In the genomic region with DNA sequence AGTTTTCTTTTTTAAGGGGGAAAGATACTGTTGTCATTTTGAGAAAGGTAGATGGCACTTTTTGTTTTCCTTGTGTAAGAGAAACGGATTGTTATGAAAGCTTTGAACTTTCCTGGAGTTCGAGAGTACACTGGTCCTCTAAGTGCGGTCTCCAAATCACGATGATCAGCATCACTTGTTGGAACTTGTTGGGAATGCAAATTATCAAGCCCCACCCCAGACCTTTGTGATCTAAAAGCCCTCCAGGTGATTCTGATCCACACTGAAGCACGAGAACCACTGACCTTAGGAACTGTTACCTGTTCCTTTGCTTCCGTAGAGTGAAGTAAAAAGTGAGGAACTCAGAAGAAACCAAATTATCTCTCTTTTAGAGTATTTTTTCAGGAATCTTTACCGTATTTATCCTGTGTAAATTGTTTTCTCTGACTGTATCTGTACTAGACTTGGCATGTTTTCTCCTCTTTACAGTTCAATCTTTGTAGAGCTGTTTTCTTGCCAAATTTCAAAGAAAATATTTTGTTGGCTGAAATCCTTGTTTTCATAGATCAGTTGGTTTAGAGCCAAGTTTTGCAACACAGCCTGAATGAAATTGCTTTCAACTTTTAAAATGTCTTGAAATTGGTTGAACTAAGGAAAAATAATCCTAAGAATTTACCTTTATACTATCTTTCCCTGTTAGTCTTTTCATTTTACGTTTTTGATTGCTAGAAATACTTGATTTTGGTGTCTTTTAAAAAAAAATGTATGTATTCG, we compare ENCODE assay signal across 8 cellular contexts. TPM values are rescaled to one million over a fixed set of nuclear protein-coding genes. Genes with fewer than 3 reads are reported as not detected.
DNase-seq lines count a peak whose midpoint lies in the region; ATAC-seq and TF ChIP-seq lines count a peak whose summit lies in the region.

No MANE protein-coding gene starts in this region.

- H3K18ac ChIP-seq in mesendoderm (ENCODE audit: low read length), result no peak overlapping the region

- H3K9ac ChIP-seq in mammary epithelial cell (ENCODE audit: insufficient read depth, low read length) (peak overlapping the region; percentile 81), mesendoderm (ENCODE audit: low read length) (no peak overlapping the region)

- BruUV-seq in mammary epithelial cell (replicated peaks; lab: Mats Ljungman, UMichigan), result TSS peak; percentile 11

- H2BK15ac ChIP-seq in mesendoderm (replicated peaks; ENCODE audit: low read depth), result no peak overlapping the region

- H2BK120ac ChIP-seq in mesendoderm (ENCODE audit: low read depth, low read length), result no peak overlapping the region

- H3K9me3 ChIP-seq in MG63, result no peaks in the 10 kb centered on the region
- no peaks in the 10 kb centered on the region for H3K9me3 ChIP-seq in mammary epithelial cell (replicated peaks; ENCODE audit: insufficient read depth, low read length)

- H3K27ac ChIP-seq in mammary epithelial cell (ENCODE audit: insufficient read depth, low read depth, low read length) (peak overlapping the region; percentile 95), mesendoderm (ENCODE audit: low read depth, low read length) (no peak overlapping the region)

- intact Hi-C loops in mammary epithelial cell (cut with micrococcal nuclease), result no loop called here

- peaks cover 3% of the 10 kb centered on the region for H3K79me1 ChIP-seq in mesendoderm (ENCODE audit: low read length)

- WGBS in mammary epithelial cell (ENCODE audit: low coverage, missing lambda C conversion rate), result 12% methylated on average over 9 of the region's 9 CpGs
- 100% methylated on average over 1 of the region's 9 CpGs for WGBS in mesendoderm (ENCODE audit: extremely low coverage, insufficient coverage, low lambda C conversion rate)

- H3K36me3 ChIP-seq in BJ (ENCODE audit: control insufficient read depth, insufficient read depth, low read length) (peaks cover 6% of the 10 kb centered on the region), MG63 (peaks cover 27% of the 10 kb centered on the region), mammary epithelial cell (ENCODE audit: insufficient read depth, low read length) (peaks cover 10% of the 10 kb centered on the region), mesendoderm (ENCODE audit: control insufficient read depth, insufficient read depth, low read length) (no peaks in the 10 kb centered on the region)

- H4K5ac ChIP-seq in mesendoderm (ENCODE audit: low read length), result no peak overlapping the region

- H3K4me1 ChIP-seq in mammary epithelial cell (ENCODE audit: insufficient read depth, low read length), result peaks cover 5% of the 10 kb centered on the region
- no peaks in the 10 kb centered on the region for H3K4me1 ChIP-seq in mesendoderm (ENCODE audit: control insufficient read depth, low read depth, low read length)

- CTCF ChIA-PET in BJ (lab: Yijun Ruan, JAX), result interaction anchor here (1.2 to 1.8 kb wide), 3 partner anchors 20 to 68 kb away, joined by 3 to 5 read pairs (median 5); no protein-coding TSS in a partner anchor
- CTCF ChIA-PET in mammary epithelial cell (lab: Charles Lee; ENCODE audit: low non-redundant PET), result no interaction called here

- no peaks in the 10 kb centered on the region for H4K20me1 ChIP-seq in mammary epithelial cell (ENCODE audit: insufficient read depth, low read length)

- no peak overlapping the region for H3K23ac ChIP-seq in mesendoderm (ENCODE audit: low read length)

- peak overlapping the region; percentile 17 for H3K4me3 ChIP-seq in BJ (ENCODE audit: low read depth, low read length)
- peak overlapping the region; percentile 8 for H3K4me3 ChIP-seq in MG63
- peak overlapping the region; percentile 33 to 72 (median 53) for H3K4me3 ChIP-seq in mammary epithelial cell (replicated peaks in 1 of 3; ENCODE audit: insufficient read depth in 1 of 3, low read depth in 2 of 3, low read length in 3 of 3)
- no peak overlapping the region for H3K4me3 ChIP-seq in mesendoderm (ENCODE audit: low read length)

- DNase-seq in BJ (ENCODE audit: low read depth) (no peak), MG63 (no peak), mammary epithelial cell (peak; percentile 93), mesendoderm (peak; percentile 56), NCI-H128 (lab: John Stamatoyannopoulos, UW; ENCODE audit: unreplicated experiment) (no peak), RKO (ENCODE audit: low spot score) (no peak)
- no peak for DNase-seq in stimulated activated CD4-positive, alpha-beta T cell treated with anti-CD3 and anti-CD28 coated beads, Interleukin-15, amount 100 ng/mL, for 24 hours

- H3K4me2 ChIP-seq in mammary epithelial cell (ENCODE audit: insufficient read depth, low read depth, low read length), result peak overlapping the region; percentile 90
- H3K4me2 ChIP-seq in mesendoderm (ENCODE audit: low read length), result no peak overlapping the region

- H3K79me2 ChIP-seq in mammary epithelial cell (ENCODE audit: insufficient read depth, low read length), result peaks cover 73% of the 10 kb centered on the region
- H3K79me2 ChIP-seq in mesendoderm (ENCODE audit: control insufficient read depth, insufficient read depth, low read length), result peaks cover 53% of the 10 kb centered on the region

- dilution Hi-C loops in mammary epithelial cell (cut with HindIII; ENCODE audit: low sequenced_read_pairs), result loop anchor here (5.0 kb wide), 1 partner anchor 52 kb away; no protein-coding TSS in a partner anchor

- no peak overlapping the region for H2BK5ac ChIP-seq in mesendoderm (ENCODE audit: low read length)

- TF ChIP-seq CTCF in BJ (IDR thresholded peaks at IDR 0.05; ENCODE audit: insufficient read depth, low read depth, low read length) (no peak), mammary epithelial cell (conservative IDR thresholded peaks at IDR 0.05 in 1 of 2, IDR thresholded peaks at IDR 0.05 in 1 of 2; ENCODE audit: extremely low read depth in 1 of 2, insufficient read depth in 1 of 2, low read depth in 1 of 2, low read length in 2 of 2) (no peak)

- no peak overlapping the region for H3K4ac ChIP-seq in mesendoderm (ENCODE audit: low read depth, low read length)

- H2AK5ac ChIP-seq in mesendoderm (ENCODE audit: low read length), result no peak overlapping the region

- H3K27me3 ChIP-seq in BJ (ENCODE audit: control insufficient read depth, insufficient read depth, low read length), result no peaks in the 10 kb centered on the region
- no peaks in the 10 kb centered on the region for H3K27me3 ChIP-seq in MG63
- H3K27me3 ChIP-seq in mammary epithelial cell (ENCODE audit: insufficient read depth, low read length), result no peaks in the 10 kb centered on the region
- H3K27me3 ChIP-seq in mesendoderm (ENCODE audit: insufficient read depth, low read length, poor library complexity), result no peaks in the 10 kb centered on the region

- no peak overlapping the region for H4K8ac ChIP-seq in mesendoderm (ENCODE audit: low read depth, low read length)

- ATAC-seq in HG02852 (IDR thresholded peaks at IDR 0.05; ENCODE audit: unreplicated experiment), result no peak

- POLR2A ChIA-PET in BJ (lab: Charles Lee), result interaction anchor here (0.8 kb wide), 1 partner anchor 50 kb away, joined by 5 read pairs; no protein-coding TSS in a partner anchor

- H3K56ac ChIP-seq in mesendoderm (ENCODE audit: low read length), result no peak overlapping the region

- in situ Hi-C loops in mammary epithelial cell (cut with MboI; ENCODE audit: low sequenced_read_pairs in 2 of 2), result no loop called here

- H2AFZ ChIP-seq in mammary epithelial cell (ENCODE audit: low read depth, low read length), result peak overlapping the region; percentile 64

RNA-seq across cellular contexts. Expression of a gene that starts 4.0 kb away (rescaled TPM):
- polyA plus RNA-seq in BJ (2011; rRNA removed) (23.5 and 40.3 TPM in 2 replicates), mammary epithelial cell (34.0 TPM)
- 16.9 and 19.7 TPM in 2 replicates for polyA minus RNA-seq in BJ (2011; rRNA and poly(A)+ RNA removed)
- 36.8 and 90.5 TPM in 2 replicates for total RNA-seq in MG63 (2014; rRNA removed; shearing (Covaris generic); ENCODE audit: low replicate concordance)
- 10 to 100 TPM; 46.1 to 49.2 TPM for total RNA-seq in mammary epithelial cell
- polyA minus RNA-seq in mammary epithelial cell, result 20.4 TPM
- 33.0 TPM for polyA plus RNA-seq in mesendoderm (2013, experiment 1 of 2)
- polyA plus RNA-seq in mesendoderm (2013, experiment 2 of 2), result 35.0 TPM

RNA-seq across cellular contexts. Expression of a gene that starts 49.0 kb away (rescaled TPM):
- polyA plus RNA-seq in BJ (2011; rRNA removed), result 5.4 and 12.0 TPM in 2 replicates
- 2.4 and 2.7 TPM in 2 replicates for polyA minus RNA-seq in BJ (2011; rRNA and poly(A)+ RNA removed)
- 73.4 and 102 TPM in 2 replicates for total RNA-seq in MG63 (2014; rRNA removed; shearing (Covaris generic); ENCODE audit: low replicate concordance)
- total RNA-seq in mammary epithelial cell, result 10 to 100 TPM in 1 of 2 donors, under 1 TPM in 1; 0.33 to 30.7 TPM
- polyA plus RNA-seq in mammary epithelial cell, result 14.7 TPM
- polyA minus RNA-seq in mammary epithelial cell, result 19.4 TPM
- polyA plus RNA-seq in mesendoderm (2013, experiment 1 of 2), result 58.8 TPM
- 57.7 TPM for polyA plus RNA-seq in mesendoderm (2013, experiment 2 of 2)

RNA-seq across cellular contexts. Expression of a gene that starts 49.6 kb away (rescaled TPM):
- polyA plus RNA-seq in BJ (2011; rRNA removed) (2.5 and 6.2 TPM in 2 replicates), mammary epithelial cell (4.9 TPM)
- 0.77 and 1.7 TPM in 2 replicates for polyA minus RNA-seq in BJ (2011; rRNA and poly(A)+ RNA removed)
- total RNA-seq in MG63 (2014; rRNA removed; shearing (Covaris generic); ENCODE audit: low replicate concordance), result 16.4 and 62.7 TPM in 2 replicates
- total RNA-seq in mammary epithelial cell, result 10 to 100 TPM in 1 of 2 donors, 1 to 10 TPM in 1; 6.3 to 33.1 TPM
- 0.57 TPM for polyA minus RNA-seq in mammary epithelial cell
- 17.2 TPM for polyA plus RNA-seq in mesendoderm (2013, experiment 1 of 2)
- polyA plus RNA-seq in mesendoderm (2013, experiment 2 of 2), result 16.7 TPM

Comparison
In these comparisons a context has a peak if more than half of its experiments do, and no peak if none do; other contexts are left out.
1. DNase-seq: peak in mammary epithelial cell (single experiment) and mesendoderm (single experiment); none in BJ (single experiment), MG63 (single experiment), NCI-H128 (single experiment), stimulated activated CD4-positive, alpha-beta T cell treated with anti-CD3 and anti-CD28 coated beads, Interleukin-15, amount 100 ng/mL, for 24 hours (single experiment) and RKO (single experiment).